In the genomic region with DNA sequence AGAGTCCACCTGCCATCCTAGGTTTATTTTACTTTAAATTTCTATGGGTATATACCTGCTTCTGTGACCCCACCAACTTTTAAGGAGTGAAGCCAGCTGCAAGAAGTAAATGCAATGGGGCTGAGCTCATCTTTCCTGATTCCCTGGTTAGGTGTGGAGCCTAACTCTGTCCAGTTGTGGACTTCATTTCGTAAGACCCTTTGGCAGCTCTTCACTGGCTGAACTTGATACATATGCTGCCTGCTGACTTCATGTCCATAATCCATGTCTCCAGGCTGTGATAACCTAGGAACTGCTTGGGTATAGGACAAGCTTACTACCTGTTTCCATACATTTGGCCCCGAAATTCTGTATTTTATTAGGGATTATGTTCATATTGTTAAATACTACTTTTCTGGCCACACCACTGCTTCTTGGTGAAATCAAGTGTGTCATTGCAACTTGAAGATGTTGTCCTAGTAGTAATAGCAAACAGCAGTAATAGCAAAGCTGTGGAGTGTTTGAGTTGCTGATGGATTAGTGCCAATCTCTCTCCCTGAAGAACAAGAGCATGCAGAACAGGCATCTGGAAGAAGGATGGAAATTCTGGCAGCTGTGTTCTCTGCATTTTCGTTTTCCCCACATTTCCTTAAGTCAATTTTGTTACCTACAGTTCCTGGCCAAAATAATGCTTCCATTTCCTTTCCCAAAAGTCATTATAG, we compare ENCODE assay signal across 13 cellular contexts. TPM values are rescaled to one million over a fixed set of nuclear protein-coding genes. Genes with fewer than 3 reads are reported as not detected.
"Had no signal": no experiment of that assay in that cellular context is flagged by ENCODE, and none has a peak within 500 bp of the region (broad histone marks: within the 10 kb centered on the region; RNA-seq: fewer than 3 reads in every experiment).

No MANE protein-coding gene starts in this region.

- ATAC-seq: naive thymus-derived CD8-positive, alpha-beta T cell; right lobe of liver had no signal

- H3K4me3 ChIP-seq: esophagus muscularis mucosa, heart right ventricle, right lobe of liver, smooth muscle cell, testis, upper lobe of left lung had no signal

- H3K9me3 ChIP-seq: right lobe of liver, testis, upper lobe of left lung had no signal

- H3K27me3 ChIP-seq: esophagus muscularis mucosa, heart right ventricle, right lobe of liver, testis, upper lobe of left lung had no signal

- H3K4me1 ChIP-seq: esophagus muscularis mucosa, right lobe of liver, testis had no signal

- H3K27ac ChIP-seq: esophagus muscularis mucosa, heart right ventricle, right lobe of liver, testis, upper lobe of left lung had no signal

- H3K36me3 ChIP-seq: esophagus muscularis mucosa, heart right ventricle, right lobe of liver, upper lobe of left lung had no signal

- DNase-seq: activated CD4-positive, alpha-beta T cell treated with anti-CD3 and anti-CD28 coated beads, Interleukin-2, amount 50 U/mL, for 4 hours; activated gamma-delta T cell; amniotic stem cell; effector CD8-positive, alpha-beta T cell; heart right ventricle; kidney glomerular epithelial cell; naive thymus-derived CD8-positive, alpha-beta T cell; right lobe of liver; stimulated activated CD4-positive, alpha-beta T cell treated with anti-CD3 and anti-CD28 coated beads, Interleukin-4, amount 100 ng/mL, for 1 hour; testis had no signal

RNA-seq across cellular contexts. Expression of gene LDLRAD3, which starts 31.2 kb away (rescaled TPM):
- total RNA-seq: naive thymus-derived CD8-positive, alpha-beta T cell had no signal
